In the genomic region with DNA sequence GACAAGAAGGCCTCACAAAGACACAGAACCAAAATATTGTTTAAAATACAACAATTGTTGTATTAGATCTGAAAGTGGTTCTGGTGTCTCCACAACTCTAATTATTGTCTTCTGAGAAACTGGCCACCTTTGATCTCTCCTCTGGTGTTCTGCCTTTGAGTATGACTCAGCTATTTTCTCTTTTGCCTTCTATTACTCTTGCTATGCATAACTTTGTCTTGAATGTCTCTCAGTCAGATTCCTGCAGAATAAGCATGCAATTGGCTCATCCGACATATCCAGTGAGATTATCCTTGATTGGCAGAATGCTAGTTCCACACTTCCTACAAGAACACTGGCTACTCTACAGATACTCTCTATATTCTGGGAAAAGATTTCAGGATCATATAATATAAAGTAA, we compare ENCODE assay signal across 8 cellular contexts. TPM values are rescaled to one million over a fixed set of nuclear protein-coding genes. Genes with fewer than 3 reads are reported as not detected.
DNase-seq lines count a peak whose midpoint lies in the region; ATAC-seq and TF ChIP-seq lines count a peak whose summit lies in the region.

No MANE protein-coding gene starts in this region.

- no peaks in the 10 kb centered on the region for H3K27me3 ChIP-seq in kidney epithelial cell (ENCODE audit: control insufficient read depth, insufficient read depth, low read length)

- no peaks in the 10 kb centered on the region for H3K36me3 Mint-ChIP-seq in natural killer cell treated with Interleukin-12 subunit alpha and Interleukin-12 subunit beta and Interleukin-15 and Interleukin-18, amount 100 ng/mL, for 72 hours

- H3K9me3 Mint-ChIP-seq in natural killer cell treated with Interleukin-12 subunit alpha and Interleukin-12 subunit beta and Interleukin-15 and Interleukin-18, amount 100 ng/mL, for 72 hours = no peaks in the 10 kb centered on the region

- TF ChIP-seq CTCF in kidney epithelial cell (IDR thresholded peaks at IDR 0.05; ENCODE audit: insufficient read depth, low read length, poor library complexity, severe bottlenecking) = no peak

- peak; percentile 63 for ATAC-seq in HG02588 (IDR thresholded peaks at IDR 0.05; ENCODE audit: unreplicated experiment)
- no peak for ATAC-seq in natural killer cell treated with Interleukin-12 subunit alpha and Interleukin-12 subunit beta and Interleukin-15 and Interleukin-18, amount 100 ng/mL, for 72 hours

- no peak overlapping the region for H3K27ac Mint-ChIP-seq in natural killer cell treated with Interleukin-12 subunit alpha and Interleukin-12 subunit beta and Interleukin-15 and Interleukin-18, amount 100 ng/mL, for 72 hours

- H3K27me3 Mint-ChIP-seq in natural killer cell treated with Interleukin-12 subunit alpha and Interleukin-12 subunit beta and Interleukin-15 and Interleukin-18, amount 100 ng/mL, for 72 hours = peaks cover 6 to 15% of the 10 kb centered on the region in 2 donors

- H3K4me3 ChIP-seq in kidney epithelial cell (ENCODE audit: low read depth, low read length) = no peak overlapping the region

- H3K4me3 Mint-ChIP-seq in natural killer cell treated with Interleukin-12 subunit alpha and Interleukin-12 subunit beta and Interleukin-15 and Interleukin-18, amount 100 ng/mL, for 72 hours = no peak overlapping the region

- H3K36me3 ChIP-seq in kidney epithelial cell (ENCODE audit: control insufficient read depth, insufficient read depth, low read length) = no peaks in the 10 kb centered on the region

- DNase-seq in EL (peak; percentile 82), RPMI8226 (peak; percentile 19), kidney epithelial cell (ENCODE audit: low read depth) (peak; percentile 10), NCI-H774 (lab: John Stamatoyannopoulos, UW) (no peak), SK-N-DZ (ENCODE audit: low spot score) (no peak), NAMALWA (ENCODE audit: low spot score) (no peak)
- DNase-seq in natural killer cell treated with Interleukin-12 subunit alpha and Interleukin-12 subunit beta and Interleukin-15 and Interleukin-18, amount 100 ng/mL, for 72 hours (ENCODE audit: low spot score) = no peak

- peaks cover 2 to 6% of the 10 kb centered on the region in 2 donors for H3K4me1 Mint-ChIP-seq in natural killer cell treated with Interleukin-12 subunit alpha and Interleukin-12 subunit beta and Interleukin-15 and Interleukin-18, amount 100 ng/mL, for 72 hours (ENCODE audit: low read depth in 2 of 2)

RNA-seq across cellular contexts. Expression of a gene that starts 14.3 kb away (rescaled TPM):
- 7.1 and 7.3 TPM in 2 replicates for total RNA-seq in kidney epithelial cell
- 10 to 100 TPM in 1 of 2 donors, 1 to 10 TPM in 1; 5.8 to 10.6 TPM for total RNA-seq in natural killer cell treated with Interleukin-12 subunit alpha and Interleukin-12 subunit beta and Interleukin-15 and Interleukin-18, amount 100 ng/mL, for 72 hours
- 7.1 and 10.6 TPM in 2 replicates for polyA plus RNA-seq in SK-N-DZ (2014; cell fraction: cytosol; rRNA removed)
- 5.4 and 8.8 TPM in 2 replicates for polyA plus RNA-seq in SK-N-DZ (2014; cell fraction: nucleus; rRNA removed)

Comparison
In these comparisons a context has a peak if more than half of its experiments do, and no peak if none do; other contexts are left out.
1. DNase-seq: peak in EL (single experiment), RPMI8226 (single experiment) and kidney epithelial cell (single experiment); none in natural killer cell treated with Interleukin-12 subunit alpha and Interleukin-12 subunit beta and Interleukin-15 and Interleukin-18, amount 100 ng/mL, for 72 hours (single experiment), NCI-H774 (single experiment), SK-N-DZ (single experiment) and NAMALWA (single experiment).